Comparison of ENCODE assay signal across 8 cellular contexts in genomic region chr7:92448185-92448747, GRCh38. TPM values are rescaled to one million over a fixed set of nuclear protein-coding genes. Genes with fewer than 3 reads are reported as not detected.
DNase-seq lines count a peak whose midpoint lies in the region; ATAC-seq, FAIRE-seq and TF ChIP-seq lines count a peak whose summit lies in the region.

No MANE protein-coding gene starts in this region.

- no peaks in the 10 kb centered on the region for H3K27me3 ChIP-seq in upper lobe of right lung

- FAIRE-seq in RCC 7860 (lab: Jason Lieb, UNC): peak; percentile 31
- FAIRE-seq in frontal cortex (lab: Jason Lieb, UNC): no peak

- ATAC-seq in GM21360 (IDR thresholded peaks at IDR 0.05; ENCODE audit: unreplicated experiment) (peak; percentile 36), omental fat pad (ENCODE audit: low FRiP score) (peak; percentile 47), upper lobe of right lung (peak; percentile 72)

- peak overlapping the region; percentile 100 for H3K4me3 ChIP-seq in upper lobe of right lung

- DNase-seq in DMS114 treated with DMSO at 0.1 percent for 48 hours (lab: John Stamatoyannopoulos, UW; ENCODE audit: unreplicated experiment) (peak; percentile 33), HS-27A (ENCODE audit: low read depth) (peak; percentile 4), RCC 7860 (ENCODE audit: low spot score) (peak; percentile 36), frontal cortex (ENCODE audit: low spot score in 2 of 2) (peak; percentile 20 to 22), omental fat pad (ENCODE audit: low spot score) (peak; percentile 39), upper lobe of right lung (peak; percentile 67)
- DNase-seq in activated T-helper 9 cell treated with anti-CD3 and anti-CD28 coated beads, Interleukin-2, amount 50 U/mL, for 16 hours (ENCODE audit: low read depth): peak; percentile 40

- no peaks in the 10 kb centered on the region for H3K9me3 ChIP-seq in upper lobe of right lung

- TF ChIP-seq CTCF in omental fat pad (IDR thresholded peaks at IDR 0.05): no peak
- TF ChIP-seq CTCF in upper lobe of right lung (IDR thresholded peaks at IDR 0.05): peak; percentile 49

- peaks cover 45% of the 10 kb centered on the region for H3K36me3 ChIP-seq in upper lobe of right lung

- H3K27ac ChIP-seq in upper lobe of right lung: peak overlapping the region; percentile 99

- H3K4me1 ChIP-seq in upper lobe of right lung: peaks cover 17% of the 10 kb centered on the region

- intact Hi-C loops in upper lobe of right lung (cut with DNase I): no loop called here

RNA-seq across cellular contexts. Expression of gene GATAD1, which starts 1.0 kb away (rescaled TPM):
- 21.2 TPM for total RNA-seq in frontal cortex
- 10 to 100 TPM; 18.1 to 55.5 (median 28.4) TPM for total RNA-seq in omental fat pad
- 35.8 TPM for total RNA-seq in upper lobe of right lung

RNA-seq across cellular contexts. Expression of gene ERVW-1, which starts 29.5 kb away (rescaled TPM):
- total RNA-seq in frontal cortex: not detected
- total RNA-seq in omental fat pad: not detected
- not detected for total RNA-seq in upper lobe of right lung

Comparison
In these comparisons a context has a peak if more than half of its experiments do, and no peak if none do; other contexts are left out.
1. Peak in every context shown above with its lines: DNase-seq, ATAC-seq, H3K4me3 ChIP-seq and H3K27ac ChIP-seq.
2. DNase-seq: peak in every context shown above with its lines; median percentile 67 in upper lobe of right lung; 40 in activated T-helper 9 cell treated with anti-CD3 and anti-CD28 coated beads, Interleukin-2, amount 50 U/mL, for 16 hours; 39 in omental fat pad; 36 in RCC 7860; 33 in DMS114 treated with DMSO at 0.1 percent for 48 hours; 21 in frontal cortex; 4 in HS-27A.